17 cellular contexts compared by ENCODE assay signal in the genomic region with DNA sequence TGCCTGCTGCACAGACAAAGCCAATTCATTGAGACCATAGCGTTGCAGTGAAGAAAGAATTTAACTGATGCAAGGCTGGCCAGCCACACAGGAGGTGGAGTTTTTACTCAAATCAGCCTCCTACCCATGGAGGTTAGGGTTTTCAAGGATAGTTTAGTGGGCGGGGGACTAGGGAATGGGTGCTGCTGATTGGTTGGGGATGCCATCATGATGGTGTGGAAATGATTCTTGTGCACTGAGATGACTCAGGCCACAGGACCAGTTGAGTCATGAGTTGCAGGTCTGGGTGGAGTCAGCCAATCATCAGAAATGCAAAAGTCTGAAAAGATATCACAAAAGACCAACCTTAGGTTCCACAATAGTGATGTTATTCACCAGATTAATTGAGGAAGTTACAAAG.
DNase-seq lines count a peak whose midpoint lies in the region; ATAC-seq, FAIRE-seq and TF ChIP-seq lines count a peak whose summit lies in the region.
"Had no signal": no experiment of that assay in that cellular context is flagged by ENCODE, and none has a peak within 500 bp of the region (broad histone marks: within the 10 kb centered on the region; RNA-seq: fewer than 3 reads in every experiment).

No MANE protein-coding gene starts in this region.

- H3K4me1 Mint-ChIP-seq in endodermal cell: peaks cover 10% of the 10 kb centered on the region

- H3K27me3 ChIP-seq in endodermal cell (ENCODE audit: control insufficient read depth, insufficient read depth, low read length, poor library complexity, severe bottlenecking): no peaks in the 10 kb centered on the region
- H3K27me3 ChIP-seq: gastrocnemius medialis had no signal

- H3K27ac Mint-ChIP-seq in endodermal cell: no peak overlapping the region
- H3K27ac Mint-ChIP-seq: H9; stimulated activated naive B cell treated with anti-CD40 and anti-IgM and Interleukin-4, amounts not matched to agents 10 μg/mL and 1 μg/mL and 100 μg/mL, for 72 hours had no signal

- no peak overlapping the region for H3K4me3 Mint-ChIP-seq in endodermal cell
- H3K4me3 Mint-ChIP-seq: H9; stimulated activated naive B cell treated with anti-CD40 and anti-IgM and Interleukin-4, amounts not matched to agents 10 μg/mL and 1 μg/mL and 100 μg/mL, for 72 hours had no signal

- DNase-seq in activated CD4-positive, alpha-beta T cell treated with anti-CD3 and anti-CD28 coated beads for 48 hours: peak; percentile 72
- no peak for DNase-seq in activated CD4-positive, alpha-beta T cell treated with anti-CD3 and anti-CD28 coated beads for 1 hour
- DNase-seq in endodermal cell: no peak
- peak; percentile 59 for DNase-seq in stimulated activated CD4-positive, alpha-beta T cell treated with anti-CD3 and anti-CD28 coated beads, Interleukin-4, amount 100 ng/mL, for 24 hours
- no peak for DNase-seq in urothelium cell line (ENCODE audit: low spot score)
- no peak for DNase-seq in caudate nucleus (lab: John Stamatoyannopoulos, UW)
- DNase-seq: C1 segment of cervical spinal cord; gastrocnemius medialis; H9; MV-4-11; NCI-H2029; retina; Right ventricle myocardium superior; stimulated activated naive B cell treated with anti-CD40 and anti-IgM and Interleukin-4, amounts not matched to agents 10 μg/mL and 1 μg/mL and 100 μg/mL, for 72 hours had no signal

- no peak for TF ChIP-seq CTCF in endodermal cell (conservative IDR thresholded peaks at IDR 0.05)

- H3K27me3 Mint-ChIP-seq in endodermal cell (ENCODE audit: insufficient read depth): no peaks in the 10 kb centered on the region
- H3K27me3 Mint-ChIP-seq: stimulated activated naive B cell treated with anti-CD40 and anti-IgM and Interleukin-4, amounts not matched to agents 10 μg/mL and 1 μg/mL and 100 μg/mL, for 72 hours had no signal

- H3K27ac ChIP-seq in endodermal cell (ENCODE audit: low read depth, low read length) (no peak overlapping the region), caudate nucleus (ENCODE audit: low read depth, low read length) (no peak overlapping the region)
- H3K27ac ChIP-seq: gastrocnemius medialis had no signal

- peak; percentile 93 to 99 for ATAC-seq in activated CD4-positive, CD25-positive, alpha-beta regulatory T cell treated with anti-CD3 and anti-CD28 coated beads, Interleukin-2, amount 50 U/mL, for 24 hours
- no peak for ATAC-seq in GM18868 (IDR thresholded peaks at IDR 0.05; ENCODE audit: unreplicated experiment)
- ATAC-seq: gastrocnemius medialis, left lobe of liver had no signal

- H3K9ac ChIP-seq in endodermal cell (ENCODE audit: extremely low read depth, low read length, poor library complexity, severe bottlenecking): no peak overlapping the region

- peak overlapping the region; percentile 61 for H3K4me3 ChIP-seq in endodermal cell (ENCODE audit: low read length)
- H3K4me3 ChIP-seq: gastrocnemius medialis had no signal

- FAIRE-seq in urothelium cell line (lab: Jason Lieb, UNC): no peak

- H3K36me3 Mint-ChIP-seq in endodermal cell (ENCODE audit: low read depth): peaks cover 18% of the 10 kb centered on the region

- peaks cover 7% of the 10 kb centered on the region for H3K4me1 ChIP-seq in endodermal cell (ENCODE audit: control insufficient read depth, insufficient read depth, low read length)
- H3K4me1 ChIP-seq: gastrocnemius medialis had no signal

- H3K9me3 Mint-ChIP-seq in endodermal cell: peaks cover 64% of the 10 kb centered on the region

- peaks cover 67% of the 10 kb centered on the region for H3K9me3 ChIP-seq in endodermal cell (ENCODE audit: control insufficient read depth, low read length)
- H3K9me3 ChIP-seq: gastrocnemius medialis had no signal

- WGBS in endodermal cell (ENCODE audit: insufficient coverage in 1 of 2, insufficient read length in 1 of 2), 2 experiments: 88 to 100% methylated on average over 1 to 2 of the region's 2 CpGs

- no peaks in the 10 kb centered on the region for H3K36me3 ChIP-seq in endodermal cell (ENCODE audit: control insufficient read depth, insufficient read depth, low read length)
- H3K36me3 ChIP-seq: gastrocnemius medialis had no signal

Comparison
In these comparisons a context has a peak if more than half of its experiments do, and no peak if none do; other contexts are left out.
1. DNase-seq: peak in activated CD4-positive, alpha-beta T cell treated with anti-CD3 and anti-CD28 coated beads for 48 hours (single experiment) and stimulated activated CD4-positive, alpha-beta T cell treated with anti-CD3 and anti-CD28 coated beads, Interleukin-4, amount 100 ng/mL, for 24 hours (single experiment); none in activated CD4-positive, alpha-beta T cell treated with anti-CD3 and anti-CD28 coated beads for 1 hour (single experiment), endodermal cell (single experiment), urothelium cell line (single experiment) and caudate nucleus (0 of 61).